Comparison of ENCODE assay signal across 8 cellular contexts in genomic region chr7:70694357-70694908, GRCh38.
DNase-seq lines count a peak whose midpoint lies in the region; ATAC-seq and TF ChIP-seq lines count a peak whose summit lies in the region.

No MANE protein-coding gene starts in this region.

- H3K4me3 ChIP-seq in hepatocyte (peak overlapping the region; percentile 97), psoas muscle (peak overlapping the region; percentile 81)

- H3K4me1 Mint-ChIP-seq in activated naive CD8-positive, alpha-beta T cell treated with anti-CD3 and anti-CD28 coated beads, Interleukin-2, amount 50 U/mL, for 24 hours: peaks cover 14% of the 10 kb centered on the region

- H3K27ac Mint-ChIP-seq in activated naive CD8-positive, alpha-beta T cell treated with anti-CD3 and anti-CD28 coated beads, Interleukin-2, amount 50 U/mL, for 24 hours: no peak overlapping the region

- no peak for TF ChIP-seq CTCF in hepatocyte (IDR thresholded peaks at IDR 0.05; ENCODE audit: poor library complexity)
- TF ChIP-seq CTCF in psoas muscle (IDR thresholded peaks at IDR 0.05): no peak

- H3K4me2 ChIP-seq in hepatocyte: peak overlapping the region; percentile 86

- H3K9me2 ChIP-seq in hepatocyte (replicated peaks; ENCODE audit: insufficient read depth): no peaks in the 10 kb centered on the region

- H3K27me3 ChIP-seq in hepatocyte (no peaks in the 10 kb centered on the region), psoas muscle (ENCODE audit: insufficient read depth in 3 of 3, low read length in 2 of 3) (no peaks in the 10 kb centered on the region)

- peaks cover 32% of the 10 kb centered on the region for H4K20me1 ChIP-seq in hepatocyte (ENCODE audit: insufficient read depth, poor library complexity, severe bottlenecking)

- peaks cover 42% of the 10 kb centered on the region for H3K27me3 Mint-ChIP-seq in activated naive CD8-positive, alpha-beta T cell treated with anti-CD3 and anti-CD28 coated beads, Interleukin-2, amount 50 U/mL, for 24 hours

- DNase-seq in DMS79 treated with DMSO at 0.1 percent for 48 hours (lab: John Stamatoyannopoulos, UW) (peak; percentile 32), DMS79 (lab: John Stamatoyannopoulos, UW) (no peak), M059J (ENCODE audit: low read depth) (peak; percentile 48), hepatocyte (ENCODE audit: low spot score) (peak; percentile 77), psoas muscle (peak; percentile 38 to 67)
- peak; percentile 18 for DNase-seq in activated naive CD8-positive, alpha-beta T cell treated with anti-CD3 and anti-CD28 coated beads, Interleukin-2, amount 50 U/mL, for 24 hours
- no peak for DNase-seq in activated CD4-positive, CD25-positive, alpha-beta regulatory T cell (lab: John Stamatoyannopoulos, UW)

- H3K27ac ChIP-seq in hepatocyte: peak overlapping the region; percentile 88
- peak overlapping the region; percentile 81 for H3K27ac ChIP-seq in psoas muscle

- no peaks in the 10 kb centered on the region for H3K9me3 Mint-ChIP-seq in activated naive CD8-positive, alpha-beta T cell treated with anti-CD3 and anti-CD28 coated beads, Interleukin-2, amount 50 U/mL, for 24 hours

- no peaks in the 10 kb centered on the region for H3K36me3 Mint-ChIP-seq in activated naive CD8-positive, alpha-beta T cell treated with anti-CD3 and anti-CD28 coated beads, Interleukin-2, amount 50 U/mL, for 24 hours (ENCODE audit: low read depth)

- under 1% methylated on average over 46 of the region's 85 CpGs for WGBS in hepatocyte (ENCODE audit: low lambda C conversion rate, missing lambda C conversion rate)
- 0 to 1% (median 1%) methylated on average over 44 to 85 of the region's 85 CpGs for WGBS in psoas muscle, 3 donors

- H2AFZ ChIP-seq in hepatocyte: peak overlapping the region; percentile 86

- H3K9me3 ChIP-seq in hepatocyte (ENCODE audit: low read depth) (no peaks in the 10 kb centered on the region), psoas muscle (no peaks in the 10 kb centered on the region)

- H3K79me2 ChIP-seq in hepatocyte: peaks cover 45% of the 10 kb centered on the region

- ATAC-seq in GM21723 (IDR thresholded peaks at IDR 0.05; ENCODE audit: unreplicated experiment) (peak; percentile 44), psoas muscle (peak; percentile 31 to 59 (median 39))
- no peak for ATAC-seq in activated naive CD8-positive, alpha-beta T cell treated with anti-CD3 and anti-CD28 coated beads, Interleukin-2, amount 50 U/mL, for 24 hours

- H3K4me3 Mint-ChIP-seq in activated naive CD8-positive, alpha-beta T cell treated with anti-CD3 and anti-CD28 coated beads, Interleukin-2, amount 50 U/mL, for 24 hours: peak overlapping the region; percentile 86

- H3K36me3 ChIP-seq in hepatocyte (replicated peaks; ENCODE audit: insufficient read depth, low read depth) (no peaks in the 10 kb centered on the region), psoas muscle (ENCODE audit: insufficient read depth in 1 of 2, low read depth in 1 of 2) (no peaks in the 10 kb centered on the region)

- H3K4me1 ChIP-seq in hepatocyte (ENCODE audit: insufficient read depth) (peaks cover 5% of the 10 kb centered on the region), psoas muscle (peaks cover 21% of the 10 kb centered on the region)

- intact Hi-C loops in psoas muscle (cut with DNase I): loop anchor here (5.0 to 10.0 kb wide), 3 partner anchors 122 to 280 kb away; no protein-coding TSS in a partner anchor

Comparison
In these comparisons a context has a peak if more than half of its experiments do, and no peak if none do; other contexts are left out.
1. DNase-seq: peak in DMS79 treated with DMSO at 0.1 percent for 48 hours (single experiment), M059J (single experiment), activated naive CD8-positive, alpha-beta T cell treated with anti-CD3 and anti-CD28 coated beads, Interleukin-2, amount 50 U/mL, for 24 hours (single experiment), hepatocyte (single experiment) and psoas muscle (2 of 2); none in DMS79 (single experiment) and activated CD4-positive, CD25-positive, alpha-beta regulatory T cell (0 of 4).